ENCODE assay signal across 1 cellular context in genomic region chr11:83158965-83159900, GRCh38.
TF ChIP-seq lines count a peak whose summit lies in the region.

No MANE protein-coding gene starts in this region.

TF ChIP-seq in K562, 482 proteins besides CTCF, POLR2A, EP300 and RAD21:
- TF ChIP-seq MLLT1 (IDR thresholded peaks at IDR 0.05) (0 out of 4 replicates have a peak, but pooled peaks have one; percentile 24 to 36), HBP1 (CRISPR knock-in tag; IDR thresholded peaks at IDR 0.05) (0 out of 2 replicates have a peak, but pooled peaks have one; percentile 12), SPI1 (IDR thresholded peaks at IDR 0.05; ENCODE audit: borderline replicate concordance, low read depth, low read length) (no peak), PKNOX1 (IDR thresholded peaks at IDR 0.05) (peak; percentile 32; the same call in 1 of the 2 replicates), AFF4 (CRISPR knock-in tag; IDR thresholded peaks at IDR 0.05) (no peak), ZNF512 (tag; IDR thresholded peaks at IDR 0.05) (no peak), POLR2AphosphoS2 (IDR thresholded peaks at IDR 0.05; ENCODE audit: low read length) (no peak), SP1 (CRISPR knock-in tag; IDR thresholded peaks at IDR 0.05) (0 out of 2 replicates have a peak, but pooled peaks have one; percentile 3)
